In the genomic region with DNA sequence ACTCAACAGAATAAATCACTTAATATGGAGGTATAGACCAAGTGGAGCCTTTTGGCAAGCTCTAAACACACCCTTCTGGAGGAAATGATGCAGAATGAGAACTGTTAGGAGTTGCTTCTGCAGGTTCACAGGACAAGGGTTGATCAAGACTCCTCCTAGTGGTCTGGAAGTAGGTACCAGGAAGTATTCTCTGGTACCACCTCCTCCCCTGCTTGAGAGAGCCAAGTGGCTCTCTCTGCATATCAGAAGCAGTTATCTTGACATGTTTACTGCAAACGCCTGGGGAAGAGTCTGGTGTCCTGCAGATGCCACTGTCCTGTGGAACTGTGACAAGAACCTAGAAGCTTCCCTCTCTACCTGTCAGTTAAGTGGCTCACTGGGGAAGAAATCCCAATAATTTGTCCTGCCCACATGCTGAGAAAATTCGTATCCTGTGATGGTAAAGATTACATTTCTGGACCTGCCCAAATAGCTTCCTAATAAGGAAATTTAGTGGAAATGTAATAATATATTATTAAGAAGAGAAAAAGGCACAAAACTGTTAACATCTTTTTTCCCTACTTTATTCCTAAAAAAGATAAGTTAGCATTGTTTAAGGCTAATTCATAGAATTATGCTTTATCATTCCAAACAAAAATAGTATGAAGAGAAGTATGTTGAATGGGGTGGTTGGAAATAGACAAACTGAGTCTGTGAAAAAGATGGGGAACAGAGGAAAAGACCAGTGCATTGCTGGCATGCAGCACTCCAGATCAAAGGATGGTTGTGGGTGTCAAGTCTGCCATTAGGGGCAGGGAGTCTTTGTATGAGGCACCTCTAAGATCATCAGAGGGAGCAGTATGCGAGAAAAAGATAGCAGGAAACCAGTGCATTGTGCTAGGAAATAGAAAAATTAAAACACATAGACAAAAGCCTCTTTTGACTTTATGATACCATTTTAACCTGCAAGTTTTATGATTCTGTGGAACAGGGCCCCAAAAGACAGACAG, we compare ENCODE assay signal across 8 cellular contexts.
DNase-seq lines count a peak whose midpoint lies in the region; ATAC-seq, FAIRE-seq and TF ChIP-seq lines count a peak whose summit lies in the region.

No MANE protein-coding gene starts in this region.

- TF ChIP-seq CTCF in 22Rv1 (IDR thresholded peaks at IDR 0.05) (peak; percentile 76), GM23338 (conservative IDR thresholded peaks at IDR 0.05; ENCODE audit: low read depth in 2 of 2) (peak; percentile 70 to 85), RWPE2 (IDR thresholded peaks at IDR 0.05; ENCODE audit: poor library complexity, severe bottlenecking) (peak; percentile 83), astrocyte of the spinal cord (IDR thresholded peaks at IDR 0.05; ENCODE audit: low read depth, low read length) (peak; percentile 54)

- no peak overlapping the region for H2AFZ ChIP-seq in GM23338

- H3K27ac Mint-ChIP-seq in GM23338: no peak overlapping the region

- peak; percentile 76 for FAIRE-seq in G401.6 (lab: Jason Lieb, UNC)

- H3K36me3 ChIP-seq in GM23338 (ENCODE audit: insufficient read depth) (no peaks in the 10 kb centered on the region), RWPE2 (ENCODE audit: low read depth) (peaks cover 20% of the 10 kb centered on the region)

- DNase-seq in GM23338 (ENCODE audit: low spot score) (peak; percentile 83), RWPE2 (ENCODE audit: low spot score) (no peak), astrocyte of the spinal cord (ENCODE audit: low read depth, low spot score) (peak; percentile 44), left kidney (ENCODE audit: low read depth, low spot score) (peak; percentile 75), cortex of kidney (lab: John Stamatoyannopoulos, UW) (no peak)
- DNase-seq in Jurkat, Clone E6-1 (ENCODE audit: low read depth, low spot score): peak; percentile 87

- H3K4me3 Mint-ChIP-seq in GM23338: no peak overlapping the region

- H3K4me3 ChIP-seq in GM23338 (no peak overlapping the region), RWPE2 (ENCODE audit: severe bottlenecking) (no peak overlapping the region), astrocyte of the spinal cord (ENCODE audit: low read depth, low read length) (no peak overlapping the region)
- H3K4me3 ChIP-seq in Jurkat, Clone E6-1 (ENCODE audit: low read length): no peak overlapping the region

- in situ Hi-C loops in astrocyte of the spinal cord (cut with HindIII; ENCODE audit: low sequenced_read_pairs): no loop called here

- ATAC-seq in GM23338: peak; percentile 99
- ATAC-seq in RWPE2 (ENCODE audit: low read depth): peak; percentile 91

- no peaks in the 10 kb centered on the region for H3F3A ChIP-seq in GM23338 (replicated peaks; ENCODE audit: low read depth)

- H3K9me3 ChIP-seq in RWPE2 (ENCODE audit: severe bottlenecking): no peaks in the 10 kb centered on the region

- H3K27me3 Mint-ChIP-seq in GM23338 (ENCODE audit: insufficient read depth, low read depth, poor library complexity): peaks cover 3% of the 10 kb centered on the region

- H3K9me2 ChIP-seq in GM23338 (ENCODE audit: insufficient read depth): no peaks in the 10 kb centered on the region

- H3K9me3 Mint-ChIP-seq in GM23338: no peaks in the 10 kb centered on the region

- H3K4me1 ChIP-seq in GM23338 (ENCODE audit: insufficient read depth): peaks cover 14% of the 10 kb centered on the region
- H3K4me1 ChIP-seq in RWPE2 (ENCODE audit: insufficient read depth, poor library complexity, severe bottlenecking): peaks cover 5% of the 10 kb centered on the region

- H3K4me1 Mint-ChIP-seq in GM23338: peaks cover 22% of the 10 kb centered on the region; the same call in 2 of the 3 replicates

- H3K27ac ChIP-seq in 22Rv1: no peak overlapping the region
- no peak overlapping the region for H3K27ac ChIP-seq in GM23338 (ENCODE audit: low read depth)
- H3K27ac ChIP-seq in RWPE2 (ENCODE audit: poor library complexity, severe bottlenecking): no peak overlapping the region

- H4K20me1 ChIP-seq in GM23338 (replicated peaks; ENCODE audit: insufficient read depth): no peaks in the 10 kb centered on the region

- H3K36me3 Mint-ChIP-seq in GM23338 (ENCODE audit: low read depth): no peaks in the 10 kb centered on the region

- 0 out of 2 replicates have a peak, but pooled peaks cover 9% of the 10 kb centered on the region for H3K79me2 ChIP-seq in GM23338 (replicated peaks; ENCODE audit: insufficient read depth)

- no peaks in the 10 kb centered on the region for H3K27me3 ChIP-seq in GM23338 (ENCODE audit: insufficient read depth)
- H3K27me3 ChIP-seq in RWPE2 (ENCODE audit: insufficient read depth, poor library complexity, severe bottlenecking): no peaks in the 10 kb centered on the region

- no peak overlapping the region for H3K4me2 ChIP-seq in GM23338

TF ChIP-seq in GM23338, 12 proteins besides CTCF, POLR2A, EP300 and RAD21:
- no peak for TF ChIP-seq EZH2 (IDR thresholded peaks at IDR 0.05; ENCODE audit: low read depth, unreplicated experiment)
- TF ChIP-seq ZNF331 (CRISPR knock-in tag; IDR thresholded peaks at IDR 0.05; ENCODE audit: low read depth): no peak
- TF ChIP-seq JUNB (IDR thresholded peaks at IDR 0.05; ENCODE audit: unreplicated experiment): no peak
- TF ChIP-seq, protein P1, sequence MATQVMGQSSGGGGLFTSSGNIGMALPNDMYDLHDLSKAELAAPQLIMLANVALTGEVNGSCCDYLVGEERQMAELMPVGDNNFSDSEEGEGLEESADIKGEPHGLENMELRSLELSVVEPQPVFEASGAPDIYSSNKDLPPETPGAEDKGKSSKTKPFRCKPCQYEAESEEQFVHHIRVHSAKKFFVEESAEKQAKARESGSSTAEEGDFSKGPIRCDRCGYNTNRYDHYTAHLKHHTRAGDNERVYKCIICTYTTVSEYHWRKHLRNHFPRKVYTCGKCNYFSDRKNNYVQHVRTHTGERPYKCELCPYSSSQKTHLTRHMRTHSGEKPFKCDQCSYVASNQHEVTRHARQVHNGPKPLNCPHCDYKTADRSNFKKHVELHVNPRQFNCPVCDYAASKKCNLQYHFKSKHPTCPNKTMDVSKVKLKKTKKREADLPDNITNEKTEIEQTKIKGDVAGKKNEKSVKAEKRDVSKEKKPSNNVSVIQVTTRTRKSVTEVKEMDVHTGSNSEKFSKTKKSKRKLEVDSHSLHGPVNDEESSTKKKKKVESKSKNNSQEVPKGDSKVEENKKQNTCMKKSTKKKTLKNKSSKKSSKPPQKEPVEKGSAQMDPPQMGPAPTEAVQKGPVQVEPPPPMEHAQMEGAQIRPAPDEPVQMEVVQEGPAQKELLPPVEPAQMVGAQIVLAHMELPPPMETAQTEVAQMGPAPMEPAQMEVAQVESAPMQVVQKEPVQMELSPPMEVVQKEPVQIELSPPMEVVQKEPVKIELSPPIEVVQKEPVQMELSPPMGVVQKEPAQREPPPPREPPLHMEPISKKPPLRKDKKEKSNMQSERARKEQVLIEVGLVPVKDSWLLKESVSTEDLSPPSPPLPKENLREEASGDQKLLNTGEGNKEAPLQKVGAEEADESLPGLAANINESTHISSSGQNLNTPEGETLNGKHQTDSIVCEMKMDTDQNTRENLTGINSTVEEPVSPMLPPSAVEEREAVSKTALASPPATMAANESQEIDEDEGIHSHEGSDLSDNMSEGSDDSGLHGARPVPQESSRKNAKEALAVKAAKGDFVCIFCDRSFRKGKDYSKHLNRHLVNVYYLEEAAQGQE (IDR thresholded peaks at IDR 0.05; ENCODE audit: unreplicated experiment): no peak

Comparison
In these comparisons a context has a peak if more than half of its experiments do, and no peak if none do; other contexts are left out.
1. DNase-seq: peak in GM23338 (single experiment), Jurkat, Clone E6-1 (single experiment), astrocyte of the spinal cord (single experiment) and left kidney (single experiment); none in RWPE2 (single experiment) and cortex of kidney (single experiment).
2. Peak in every context shown above with its lines, with median percentiles within 50 percentile points of each other: CTCF ChIP-seq.